ENCODE assay signal across 27 cellular contexts in the genomic region with DNA sequence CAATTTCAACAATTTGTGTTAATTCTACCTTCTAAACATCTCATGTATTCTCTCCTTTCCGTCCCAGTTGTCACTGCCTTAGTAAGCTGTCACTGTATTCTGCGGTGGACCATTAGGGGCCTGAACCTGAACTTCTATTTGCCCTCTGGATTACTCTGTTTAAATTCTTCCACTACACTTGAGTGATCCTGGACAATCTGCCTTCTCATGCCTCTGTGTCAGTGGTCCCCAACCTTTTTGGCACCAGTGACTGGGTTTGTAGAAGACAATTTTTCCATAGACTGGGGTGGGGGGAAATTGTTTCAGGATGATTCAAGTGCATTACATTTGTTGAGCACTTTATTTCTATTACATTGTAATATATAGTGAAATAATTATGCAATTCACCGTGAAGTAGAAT.
"Had no signal": no experiment of that assay in that cellular context is flagged by ENCODE, and none has a peak within 500 bp of the region (broad histone marks: within the 10 kb centered on the region; RNA-seq: fewer than 3 reads in every experiment).

No MANE protein-coding gene starts in this region.

- H3K9me3 ChIP-seq: MG63 had no signal

- H3K4me3 ChIP-seq: MG63 had no signal

- H3K27me3 ChIP-seq: MG63 had no signal

- H3K36me3 ChIP-seq: MG63 had no signal

- DNase-seq: Karpas-422, Kasumi-1, KG1, MG63, MM.1S, MV-4-11, NCI-H1105, NCI-H1105 treated with DMSO at 0.1 percent for 48 hours, NCI-H1417 treated with DMSO at 0.1 percent for 48 hours, NCI-H1436, NCI-H1436 treated with DMSO at 0.1 percent for 48 hours, NCI-H146, NCI-H1694, NCI-H1694 treated with DMSO at 0.1 percent for 48 hours, NCI-H187, NCI-H187 treated with DMSO at 0.1 percent for 48 hours, NCI-H1930, NCI-H2029, NCI-H2029 treated with DMSO at 0.1 percent for 48 hours, NCI-H2107, NCI-H2171, NCI-H2171 treated with DMSO at 0.1 percent for 48 hours, NCI-H226, NCI-H345, NCI-H510A, NCI-H510A treated with DMSO at 0.1 percent for 48 hours had no signal

- H3K27ac ChIP-seq: KMS-11 had no signal
